In the genomic region with DNA sequence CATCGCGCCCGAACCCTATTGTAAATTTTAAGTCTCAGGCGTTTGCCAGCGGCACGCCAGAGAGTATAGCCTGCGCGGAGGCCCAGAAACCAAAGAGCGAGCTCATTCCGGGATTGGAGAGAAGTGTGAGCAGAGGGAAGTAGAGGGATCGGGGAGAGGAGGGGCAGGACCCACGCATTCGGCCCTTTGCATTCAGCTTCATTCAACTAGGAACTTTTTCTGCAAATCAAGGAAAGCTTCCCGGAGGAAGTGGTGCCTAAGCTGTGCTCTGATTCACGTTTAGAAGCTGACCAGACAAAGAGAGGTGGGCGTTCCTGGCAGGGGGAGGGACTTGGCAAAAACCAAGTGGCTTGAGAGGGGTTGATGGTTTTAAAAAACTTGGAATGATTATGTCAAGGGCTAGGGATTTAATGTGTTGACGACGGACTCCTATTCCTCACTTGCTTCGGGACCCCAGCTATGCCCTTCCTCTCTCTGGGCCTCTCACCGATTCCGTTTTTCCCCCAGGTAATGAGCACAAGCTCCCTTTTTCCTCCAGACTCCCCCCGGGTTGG, we compare ENCODE assay signal across 8 cellular contexts. TPM values are rescaled to one million over a fixed set of nuclear protein-coding genes. Genes with fewer than 3 reads are reported as not detected.
DNase-seq lines count a peak whose midpoint lies in the region; ATAC-seq and TF ChIP-seq lines count a peak whose summit lies in the region.

No MANE protein-coding gene starts in this region.

- peaks cover 27% of the 10 kb centered on the region for H3K4me1 Mint-ChIP-seq in activated naive CD8-positive, alpha-beta T cell treated with anti-CD3 and anti-CD28 coated beads for 36 hours

- peak overlapping the region; percentile 63 for H3K4me3 ChIP-seq in AG10803 (ENCODE audit: low read length)
- H3K4me3 ChIP-seq in parathyroid adenoma (ENCODE audit: low read depth, low read length), result peak overlapping the region; percentile 81

- H3K27me3 ChIP-seq in parathyroid adenoma (ENCODE audit: control insufficient read depth, insufficient read depth, low read length), result no peaks in the 10 kb centered on the region

- H3K79me2 ChIP-seq in parathyroid adenoma, result peaks cover 12% of the 10 kb centered on the region

- DNase-seq in AG10803 (ENCODE audit: low read depth) (peak; percentile 95), NCI-H69 (lab: John Stamatoyannopoulos, UW) (peak; percentile 97), Right ventricle myocardium superior (peak; percentile 86), superior temporal gyrus (ENCODE audit: extremely low spot score) (no peak)
- no peak for DNase-seq in activated naive CD8-positive, alpha-beta T cell treated with anti-CD3 and anti-CD28 coated beads for 36 hours

- no peaks in the 10 kb centered on the region for H3K9me3 Mint-ChIP-seq in activated naive CD8-positive, alpha-beta T cell treated with anti-CD3 and anti-CD28 coated beads for 36 hours

- H3K9me3 ChIP-seq in parathyroid adenoma (ENCODE audit: control insufficient read depth, low read length), result no peaks in the 10 kb centered on the region

- peak overlapping the region; percentile 76 for H2AFZ ChIP-seq in parathyroid adenoma

- ATAC-seq in HG03280 (IDR thresholded peaks at IDR 0.05; ENCODE audit: unreplicated experiment) (peak; percentile 26), Right ventricle myocardium superior (ENCODE audit: poor library complexity) (peak; percentile 63)

- H3K4me3 Mint-ChIP-seq in activated naive CD8-positive, alpha-beta T cell treated with anti-CD3 and anti-CD28 coated beads for 36 hours, result peak overlapping the region; percentile 92

- H3K36me3 Mint-ChIP-seq in activated naive CD8-positive, alpha-beta T cell treated with anti-CD3 and anti-CD28 coated beads for 36 hours, result peaks cover 25% of the 10 kb centered on the region

- peaks cover 22% of the 10 kb centered on the region for H3K4me1 ChIP-seq in parathyroid adenoma

- H3K27ac ChIP-seq in parathyroid adenoma, result peak overlapping the region; percentile 89

- no peak for TF ChIP-seq CTCF in AG10803 (conservative IDR thresholded peaks at IDR 0.05; ENCODE audit: low read length)
- TF ChIP-seq CTCF in parathyroid adenoma (IDR thresholded peaks at IDR 0.05), result no peak

- H3K9ac ChIP-seq in parathyroid adenoma, result no peak overlapping the region

- peak; percentile 92 for TF ChIP-seq POLR2A in GM15510 (IDR thresholded peaks at IDR 0.05; ENCODE audit: borderline replicate concordance, extremely low read depth, insufficient read length)

- intact Hi-C loops in Right ventricle myocardium superior (cut with DNase I), result loop anchor here (5.0 to 10.0 kb wide), 2 partner anchors 169 to 189 kb away; a partner anchor contains a TSS

- H3K27ac Mint-ChIP-seq in activated naive CD8-positive, alpha-beta T cell treated with anti-CD3 and anti-CD28 coated beads for 36 hours, result peak overlapping the region; percentile 99

- peak overlapping the region; percentile 58 for H3K4me2 ChIP-seq in parathyroid adenoma (ENCODE audit: low read length)

- H3K27me3 Mint-ChIP-seq in activated naive CD8-positive, alpha-beta T cell treated with anti-CD3 and anti-CD28 coated beads for 36 hours, result peaks cover 4% of the 10 kb centered on the region

- H3K36me3 ChIP-seq in parathyroid adenoma (ENCODE audit: control insufficient read depth, insufficient read depth, low read length), result no peaks in the 10 kb centered on the region

RNA-seq across cellular contexts. Expression of a gene that starts 0.9 kb away (rescaled TPM):
- 100 to 1,000 TPM; 538 to 547 TPM for total RNA-seq in activated naive CD8-positive, alpha-beta T cell treated with anti-CD3 and anti-CD28 coated beads for 36 hours
- 110 TPM for total RNA-seq in Right ventricle myocardium superior

RNA-seq across cellular contexts. Expression of a gene that starts 10.5 kb away (rescaled TPM):
- 10 to 100 TPM; 74.1 to 81.9 TPM for total RNA-seq in activated naive CD8-positive, alpha-beta T cell treated with anti-CD3 and anti-CD28 coated beads for 36 hours
- 10.8 TPM for total RNA-seq in Right ventricle myocardium superior

RNA-seq across cellular contexts. Expression of a gene that starts 10.6 kb away (rescaled TPM):
- 100 to 1,000 TPM in 1 of 2 experiments, 10 to 100 TPM in 1; 94.5 to 105 TPM for total RNA-seq in activated naive CD8-positive, alpha-beta T cell treated with anti-CD3 and anti-CD28 coated beads for 36 hours
- total RNA-seq in Right ventricle myocardium superior, result 29.9 TPM

RNA-seq across cellular contexts. Expression of a gene that starts 13.2 kb away (rescaled TPM):
- total RNA-seq in activated naive CD8-positive, alpha-beta T cell treated with anti-CD3 and anti-CD28 coated beads for 36 hours, result 10 to 100 TPM in 1 of 2 experiments, 1 to 10 TPM in 1; 9.5 to 12.0 TPM
- total RNA-seq in Right ventricle myocardium superior, result 0.67 TPM

RNA-seq across cellular contexts. Expression of a gene that starts 14.7 kb away (rescaled TPM):
- total RNA-seq in activated naive CD8-positive, alpha-beta T cell treated with anti-CD3 and anti-CD28 coated beads for 36 hours, result 1 to 10 TPM in 1 of 2 experiments, under 1 TPM in 1; 0.89 to 1.1 TPM
- total RNA-seq in Right ventricle myocardium superior, result 2.2 TPM

Comparison
In these comparisons a context has a peak if more than half of its experiments do, and no peak if none do; other contexts are left out.
1. DNase-seq: peak in AG10803 (single experiment), NCI-H69 (single experiment) and Right ventricle myocardium superior (single experiment); none in activated naive CD8-positive, alpha-beta T cell treated with anti-CD3 and anti-CD28 coated beads for 36 hours (single experiment) and superior temporal gyrus (single experiment).